ENCODE assay signal across 34 cellular contexts in genomic region chr17:51641999-51642398, GRCh38.
"Had no signal": no experiment of that assay in that cellular context is flagged by ENCODE, and none has a peak within 500 bp of the region (broad histone marks: within the 10 kb centered on the region; RNA-seq: fewer than 3 reads in every experiment).

No MANE protein-coding gene starts in this region.

- H3K9me3 ChIP-seq: MG63 had no signal

- H3K27me3 ChIP-seq: MG63 had no signal

- H3K4me3 ChIP-seq: MG63 had no signal

- H3K36me3 ChIP-seq: MG63 had no signal

- DNase-seq: Karpas-422, Kasumi-1, MG63, MM.1S, MV-4-11, NCI-H1048, NCI-H1092, NCI-H1092 treated with DMSO at 0.1 percent for 48 hours, NCI-H1105, NCI-H1105 treated with DMSO at 0.1 percent for 48 hours, NCI-H1417, NCI-H1417 treated with DMSO at 0.1 percent for 48 hours, NCI-H1436, NCI-H1436 treated with DMSO at 0.1 percent for 48 hours, NCI-H146, NCI-H1694, NCI-H1694 treated with DMSO at 0.1 percent for 48 hours, NCI-H187, NCI-H187 treated with DMSO at 0.1 percent for 48 hours, NCI-H1930, NCI-H2029, NCI-H2029 treated with DMSO at 0.1 percent for 48 hours, NCI-H2081, NCI-H2081 treated with DMSO at 0.1 percent for 48 hours, NCI-H2171, NCI-H2171 treated with DMSO at 0.1 percent for 48 hours, NCI-H2227 treated with DMSO at 0.1 percent for 48 hours, NCI-H226, NCI-H345, NCI-H446, NCI-H446 treated with DMSO at 0.1 percent for 48 hours, NCI-H510A, NCI-H510A treated with DMSO at 0.1 percent for 48 hours, NCI-H524 had no signal
